Comparison of ENCODE assay signal across 8 cellular contexts in the genomic region with DNA sequence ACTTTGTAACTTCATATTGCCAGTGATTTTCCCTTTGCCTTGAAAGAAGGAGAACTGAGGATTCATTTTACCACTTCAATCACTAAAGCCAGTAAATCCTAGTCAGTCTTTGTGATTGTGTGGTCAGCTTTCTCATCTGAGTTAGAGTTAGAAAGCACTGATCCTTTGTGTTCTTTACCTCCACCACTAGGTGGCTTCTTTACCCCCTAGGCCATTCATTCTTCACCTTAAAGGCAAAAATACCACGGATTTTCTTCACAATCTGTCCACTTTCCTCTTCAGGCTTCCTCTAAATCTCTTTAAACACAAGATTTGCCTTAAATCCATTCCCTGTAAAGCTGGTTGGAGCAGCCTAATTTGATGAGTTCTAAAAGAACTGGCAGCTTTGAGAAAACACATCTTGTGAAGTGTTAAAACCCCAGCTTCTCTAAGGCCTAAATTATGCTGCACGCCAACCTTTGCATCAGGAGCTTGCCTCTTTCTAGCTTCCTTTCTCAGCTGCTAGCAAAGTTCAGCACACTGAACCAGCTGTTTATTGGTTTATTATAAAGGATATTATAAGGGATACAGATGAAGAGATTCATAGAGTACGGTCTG. TPM values are rescaled to one million over a fixed set of nuclear protein-coding genes. Genes with fewer than 3 reads are reported as not detected.
DNase-seq lines count a peak whose midpoint lies in the region; ATAC-seq and TF ChIP-seq lines count a peak whose summit lies in the region.

No MANE protein-coding gene starts in this region.

- intact Hi-C loops in PC-9 (cut with micrococcal nuclease; ENCODE audit: unreplicated experiment): loop anchor here (1.0 kb wide), 1 partner anchor 282 kb away; no protein-coding TSS in a partner anchor

- no peaks in the 10 kb centered on the region for H3K4me1 Mint-ChIP-seq in stimulated activated naive B cell treated with anti-CD40 and anti-IgM and Interleukin-4, amounts not matched to agents 10 μg/mL and 1 μg/mL and 100 μg/mL, for 72 hours

- DNase-seq in BJ (ENCODE audit: low read depth) (no peak), GM13976 (ENCODE audit: low spot score) (peak; percentile 68), PC-9 (no peak), fibroblast of peridontal ligament (ENCODE audit: extremely low read depth) (peak; percentile 23), HPDE6-E6E7 (ENCODE audit: extremely low spot score) (no peak)
- DNase-seq in stimulated activated naive B cell treated with anti-CD40 and anti-IgM and Interleukin-4, amounts not matched to agents 10 μg/mL and 1 μg/mL and 100 μg/mL, for 72 hours: no peak
- DNase-seq in activated CD8-positive, alpha-beta memory T cell treated with anti-CD3 and anti-CD28 coated beads, Interleukin-2, amount 50 U/mL, for 4 hours: no peak

- peaks cover 35 to 38% of the 10 kb centered on the region in 2 donors for H3K36me3 Mint-ChIP-seq in stimulated activated naive B cell treated with anti-CD40 and anti-IgM and Interleukin-4, amounts not matched to agents 10 μg/mL and 1 μg/mL and 100 μg/mL, for 72 hours

- peak; percentile 49 to 59 for ATAC-seq in stimulated activated naive B cell treated with anti-CD40 and anti-IgM and Interleukin-4, amounts not matched to agents 10 μg/mL and 1 μg/mL and 100 μg/mL, for 72 hours (replicated peaks)
- ATAC-seq in GM21528 (IDR thresholded peaks at IDR 0.05; ENCODE audit: low FRiP score, unreplicated experiment): no peak

- H3K27me3 ChIP-seq in BJ (ENCODE audit: control insufficient read depth, insufficient read depth, low read length): no peaks in the 10 kb centered on the region
- no peaks in the 10 kb centered on the region for H3K27me3 ChIP-seq in PC-9 (ENCODE audit: insufficient read depth, low read depth)

- H3F3A ChIP-seq in PC-9 (ENCODE audit: insufficient read depth, low read depth): peaks cover 1% of the 10 kb centered on the region; the same call in 1 of the 2 replicates

- CTCF ChIA-PET in BJ (lab: Yijun Ruan, JAX) (interaction anchor here (0.6 to 2.5 kb wide), 14 partner anchors 8 to 281 kb away, joined by 3 to 24 read pairs (median 6); no protein-coding TSS in a partner anchor), PC-9 (lab: Charles Lee) (no interaction called here)

- POLR2A ChIA-PET in BJ (lab: Charles Lee) (no interaction called here), PC-9 (lab: Charles Lee; ENCODE audit: unreplicated experiment) (no interaction called here)

- peaks cover 6% of the 10 kb centered on the region for H3K36me3 ChIP-seq in BJ (ENCODE audit: control insufficient read depth, insufficient read depth, low read length)
- H3K36me3 ChIP-seq in PC-9 (ENCODE audit: low read depth): peaks cover 3% of the 10 kb centered on the region; the same call in 1 of the 2 replicates

- no peak overlapping the region for H3K4me3 ChIP-seq in BJ (ENCODE audit: low read depth, low read length)
- no peak overlapping the region for H3K4me3 ChIP-seq in PC-9

- TF ChIP-seq CTCF in BJ (IDR thresholded peaks at IDR 0.05; ENCODE audit: insufficient read depth, low read depth, low read length) (peak; percentile 72), GM13976 (IDR thresholded peaks at IDR 0.05; ENCODE audit: borderline replicate concordance, control extremely low read depth, extremely low read depth, insufficient read depth, missing control alignments) (peak; percentile 40), PC-9 (conservative IDR thresholded peaks at IDR 0.05) (peak; percentile 78)

- H3K9me3 Mint-ChIP-seq in stimulated activated naive B cell treated with anti-CD40 and anti-IgM and Interleukin-4, amounts not matched to agents 10 μg/mL and 1 μg/mL and 100 μg/mL, for 72 hours: no peaks in the 10 kb centered on the region

- H3K27me3 Mint-ChIP-seq in stimulated activated naive B cell treated with anti-CD40 and anti-IgM and Interleukin-4, amounts not matched to agents 10 μg/mL and 1 μg/mL and 100 μg/mL, for 72 hours: no peaks in the 10 kb centered on the region

- in situ Hi-C loops in GM13976 (cut with MboI; ENCODE audit: low sequenced_read_pairs, unreplicated experiment): loop anchor here (25.0 kb wide), 1 partner anchor 286 kb away; no protein-coding TSS in a partner anchor

- H3K4me1 ChIP-seq in PC-9 (replicated peaks; ENCODE audit: insufficient read depth): no peaks in the 10 kb centered on the region

- H2AFZ ChIP-seq in PC-9: no peak overlapping the region

- H3K9me3 ChIP-seq in PC-9 (ENCODE audit: insufficient read depth, low read depth): no peaks in the 10 kb centered on the region

- H3K27ac ChIP-seq in PC-9: no peak overlapping the region

- H3K4me2 ChIP-seq in PC-9: no peak overlapping the region

- no peak overlapping the region for H3K4me3 Mint-ChIP-seq in stimulated activated naive B cell treated with anti-CD40 and anti-IgM and Interleukin-4, amounts not matched to agents 10 μg/mL and 1 μg/mL and 100 μg/mL, for 72 hours

- H3K9me2 ChIP-seq in PC-9 (ENCODE audit: insufficient read depth): no peaks in the 10 kb centered on the region

- BruUV-seq in PC-9 (replicated peaks; lab: Mats Ljungman, UMichigan): no TSS peak

- H4K20me1 ChIP-seq in PC-9 (ENCODE audit: insufficient read depth): no peaks in the 10 kb centered on the region

- H3K79me2 ChIP-seq in PC-9 (ENCODE audit: low read depth): no peaks in the 10 kb centered on the region

- no peak overlapping the region for H3K27ac Mint-ChIP-seq in stimulated activated naive B cell treated with anti-CD40 and anti-IgM and Interleukin-4, amounts not matched to agents 10 μg/mL and 1 μg/mL and 100 μg/mL, for 72 hours

RNA-seq across cellular contexts. Expression of gene BDP1, which starts 20.4 kb away (rescaled TPM):
- 3.7 and 8.3 TPM in 2 replicates for polyA plus RNA-seq in BJ (2011; rRNA removed)
- polyA minus RNA-seq in BJ (2011; rRNA and poly(A)+ RNA removed): 5.9 and 7.6 TPM in 2 replicates
- total RNA-seq in PC-9 (2021): 12.0 and 20.0 TPM in 2 replicates

Comparison
In these comparisons a context has a peak if more than half of its experiments do, and no peak if none do; other contexts are left out.
1. DNase-seq: peak in GM13976 (single experiment) and fibroblast of peridontal ligament (single experiment); none in BJ (single experiment), PC-9 (0 of 2), stimulated activated naive B cell treated with anti-CD40 and anti-IgM and Interleukin-4, amounts not matched to agents 10 μg/mL and 1 μg/mL and 100 μg/mL, for 72 hours (single experiment), HPDE6-E6E7 (single experiment) and activated CD8-positive, alpha-beta memory T cell treated with anti-CD3 and anti-CD28 coated beads, Interleukin-2, amount 50 U/mL, for 4 hours (single experiment).
2. Peak in every context shown above with its lines, with median percentiles within 50 percentile points of each other: CTCF ChIP-seq.